Comparison of ENCODE assay signal across 1 cellular context in genomic region chr19:50602089-50602422, GRCh38.
TF ChIP-seq lines count a peak whose summit lies in the region.

No MANE protein-coding gene starts in this region.

TF ChIP-seq in K562, 482 proteins besides CTCF, POLR2A, EP300 and RAD21 (continues in another document):
- TF ChIP-seq RCOR1 (IDR thresholded peaks at IDR 0.05; ENCODE audit: borderline replicate concordance in 1 of 2, low read depth in 2 of 2, low read length in 2 of 2), result no peak; a peak in 1 of 4 replicates
- no peak for TF ChIP-seq KDM4B (IDR thresholded peaks at IDR 0.05; ENCODE audit: borderline replicate concordance in 2 of 2, low read depth in 1 of 2)
- TF ChIP-seq CTBP1 (IDR thresholded peaks at IDR 0.05; ENCODE audit: borderline replicate concordance), result 0 out of 2 replicates have a peak, but pooled peaks have one; percentile 16
- TF ChIP-seq CEBPZ (IDR thresholded peaks at IDR 0.05; ENCODE audit: borderline replicate concordance, low read depth, low read length), result no peak
- no peak for TF ChIP-seq ZZZ3 (IDR thresholded peaks at IDR 0.05)
- peak in 1 of 2 experiments; percentile 48; a peak in 1 of 4 replicates for TF ChIP-seq MLLT1 (IDR thresholded peaks at IDR 0.05)
- no peak for TF ChIP-seq KLF16 (IDR thresholded peaks at IDR 0.05)
- TF ChIP-seq CUX1 (CRISPR knock-in tag; IDR thresholded peaks at IDR 0.05), result no peak
- TF ChIP-seq RERE (CRISPR knock-in tag; IDR thresholded peaks at IDR 0.05; ENCODE audit: borderline replicate concordance), result no peak
- no peak for TF ChIP-seq ZNF274 (IDR thresholded peaks at IDR 0.05; ENCODE audit: borderline replicate concordance, low read depth, low read length)
- 0 out of 2 replicates have a peak, but pooled peaks have one; percentile 7 for TF ChIP-seq ZNF609 (CRISPR knock-in tag; IDR thresholded peaks at IDR 0.05; ENCODE audit: borderline replicate concordance)
- TF ChIP-seq ETS2 (tag; IDR thresholded peaks at IDR 0.05; ENCODE audit: borderline replicate concordance, poor library complexity, severe bottlenecking), result no peak
- TF ChIP-seq ZBTB26 (CRISPR knock-in tag; IDR thresholded peaks at IDR 0.05), result peak; percentile 27; the same call in 1 of the 2 replicates
- no peak for TF ChIP-seq MBD1 (CRISPR knock-in tag; IDR thresholded peaks at IDR 0.05)
- TF ChIP-seq ELF4 (CRISPR knock-in tag; IDR thresholded peaks at IDR 0.05), result no peak
- no peak for TF ChIP-seq ASH1L (IDR thresholded peaks at IDR 0.05; ENCODE audit: borderline replicate concordance, low read depth, partially characterized antibody)
- TF ChIP-seq ZC3H4 (CRISPR knock-in tag; IDR thresholded peaks at IDR 0.05; ENCODE audit: borderline replicate concordance), result no peak
- no peak for TF ChIP-seq ZKSCAN1 (IDR thresholded peaks at IDR 0.05; ENCODE audit: low read depth, low read length)
- peak; percentile 49 for TF ChIP-seq KDM5B (IDR thresholded peaks at IDR 0.05; ENCODE audit: insufficient replicate concordance, low read depth, low read length)
- TF ChIP-seq NEUROD1 (IDR thresholded peaks at IDR 0.05; ENCODE audit: borderline replicate concordance, low read depth, low read length, partially characterized antibody), result no peak
- no peak for TF ChIP-seq KLF6 (CRISPR knock-in tag; IDR thresholded peaks at IDR 0.05; ENCODE audit: borderline replicate concordance)
- TF ChIP-seq ZNF398 (CRISPR knock-in tag; IDR thresholded peaks at IDR 0.05), result no peak
- TF ChIP-seq ARNT (IDR thresholded peaks at IDR 0.05), result no peak; a peak in 1 of 4 replicates
